Comparison of ENCODE assay signal across 28 cellular contexts in the genomic region with DNA sequence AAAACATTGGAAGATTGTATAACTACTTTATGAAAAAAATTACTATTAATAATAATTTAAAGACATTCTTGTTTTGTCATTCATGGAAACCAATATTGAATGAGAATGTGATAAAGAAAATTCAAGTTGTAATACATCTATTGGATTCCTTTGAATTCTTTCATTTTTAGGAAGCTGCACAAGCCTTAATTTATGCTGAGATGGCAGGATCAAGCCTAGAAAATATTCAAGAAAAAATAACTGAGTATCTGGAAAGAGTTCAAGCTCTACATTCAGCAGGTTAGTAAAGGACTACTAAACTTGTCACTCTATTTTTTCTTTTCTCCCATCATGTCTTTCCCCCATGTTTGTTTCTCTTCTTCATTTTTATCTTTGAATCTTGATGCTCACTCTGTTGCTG.
"Had no signal": no experiment of that assay in that cellular context is flagged by ENCODE, and none has a peak within 500 bp of the region (broad histone marks: within the 10 kb centered on the region; RNA-seq: fewer than 3 reads in every experiment).

No MANE protein-coding gene starts in this region.

- H3K4me3 Mint-ChIP-seq: activated CD4-positive, alpha-beta T cell treated with anti-CD3 and anti-CD28 coated beads, Interleukin-2, amount 10 ng/mL, durations not matched to agents 24 days and 14 days; activated CD8-positive, alpha-beta T cell treated with anti-CD3 and anti-CD28 coated beads for 36 hours; activated naive CD4-positive, alpha-beta T cell treated with anti-CD3 and anti-CD28 coated beads for 36 hours; activated T-cell treated with anti-CD3 and anti-CD28 coated beads, Interleukin-2, amount 50 U/mL, for 72 hours; T-helper 2 cell treated with Interferon-gamma antibody and Interleukin-4, amounts not matched to agents 5 μg/mL and 100 μg/mL, for 36 hours had no signal

- H3K27ac Mint-ChIP-seq: activated CD4-positive, alpha-beta T cell treated with anti-CD3 and anti-CD28 coated beads, Interleukin-2, amount 10 ng/mL, durations not matched to agents 24 days and 14 days; activated CD8-positive, alpha-beta T cell treated with anti-CD3 and anti-CD28 coated beads for 36 hours; activated naive CD4-positive, alpha-beta T cell treated with anti-CD3 and anti-CD28 coated beads for 36 hours; activated naive CD4-positive, alpha-beta T cell treated with anti-CD3 and anti-CD28 coated beads, Interleukin-2, amount 50 U/mL, for 72 hours; activated T-cell treated with anti-CD3 and anti-CD28 coated beads, Interleukin-2, amount 50 U/mL, for 72 hours; T-helper 2 cell treated with Interferon-gamma antibody and Interleukin-4, amounts not matched to agents 5 μg/mL and 100 μg/mL, for 36 hours had no signal

- H3K27me3 Mint-ChIP-seq: activated CD4-positive, alpha-beta T cell treated with anti-CD3 and anti-CD28 coated beads, Interleukin-2, amount 10 ng/mL, durations not matched to agents 24 days and 14 days; activated CD8-positive, alpha-beta T cell treated with anti-CD3 and anti-CD28 coated beads for 36 hours had no signal

- ATAC-seq: activated CD8-positive, alpha-beta T cell treated with anti-CD3 and anti-CD28 coated beads for 36 hours; activated naive CD4-positive, alpha-beta T cell treated with anti-CD3 and anti-CD28 coated beads, Interleukin-2, amount 50 U/mL, for 72 hours; activated T-cell treated with anti-CD3 and anti-CD28 coated beads, Interleukin-2, amount 50 U/mL, for 72 hours; Panc1 had no signal

- DNase-seq: activated CD4-positive, alpha-beta T cell treated with anti-CD3 and anti-CD28 coated beads, Interleukin-2, amount 10 ng/mL, durations not matched to agents 24 days and 14 days; activated CD4-positive, alpha-beta T cell treated with anti-CD3 and anti-CD28 coated beads, Interleukin-2, amount 50 U/mL, for 4 hours; activated CD8-positive, alpha-beta T cell treated with anti-CD3 and anti-CD28 coated beads for 36 hours; activated gamma-delta T cell treated with Interleukin-2 at 50 U/mL for 16 hours; activated naive CD4-positive, alpha-beta T cell treated with anti-CD3 and anti-CD28 coated beads for 36 hours; activated T-cell treated with anti-CD3 and anti-CD28 coated beads, Interleukin-2, amount 50 U/mL, for 1 hour; activated T-cell treated with anti-CD3 and anti-CD28 coated beads, Interleukin-2, amount 50 U/mL, for 72 hours; amniotic stem cell; aorta; brain microvascular endothelial cell; central memory CD4-positive, alpha-beta T cell; colonic mucosa; NCI-H1092 treated with DMSO at 0.1 percent for 48 hours; NCI-H1417; NCI-H146; NCI-H187; NCI-H2029 treated with DMSO at 0.1 percent for 48 hours; NCI-H2107; NCI-H2171 treated with DMSO at 0.1 percent for 48 hours; NCI-H226; NCI-H446 treated with DMSO at 0.1 percent for 48 hours; NCI-H524; NCI-H69; SHP77; SJCRH30 had no signal

- H3K9me3 ChIP-seq: colonic mucosa, SJCRH30 had no signal

- H3K9me3 Mint-ChIP-seq: activated CD4-positive, alpha-beta T cell treated with anti-CD3 and anti-CD28 coated beads, Interleukin-2, amount 10 ng/mL, durations not matched to agents 24 days and 14 days; activated CD8-positive, alpha-beta T cell treated with anti-CD3 and anti-CD28 coated beads for 36 hours; activated naive CD4-positive, alpha-beta T cell treated with anti-CD3 and anti-CD28 coated beads for 36 hours; activated naive CD4-positive, alpha-beta T cell treated with anti-CD3 and anti-CD28 coated beads, Interleukin-2, amount 50 U/mL, for 72 hours; activated T-cell treated with anti-CD3 and anti-CD28 coated beads, Interleukin-2, amount 50 U/mL, for 72 hours; T-helper 2 cell treated with Interferon-gamma antibody and Interleukin-4, amounts not matched to agents 5 μg/mL and 100 μg/mL, for 36 hours had no signal
